ENCODE assay signal across 4 cellular contexts in the genomic region with DNA sequence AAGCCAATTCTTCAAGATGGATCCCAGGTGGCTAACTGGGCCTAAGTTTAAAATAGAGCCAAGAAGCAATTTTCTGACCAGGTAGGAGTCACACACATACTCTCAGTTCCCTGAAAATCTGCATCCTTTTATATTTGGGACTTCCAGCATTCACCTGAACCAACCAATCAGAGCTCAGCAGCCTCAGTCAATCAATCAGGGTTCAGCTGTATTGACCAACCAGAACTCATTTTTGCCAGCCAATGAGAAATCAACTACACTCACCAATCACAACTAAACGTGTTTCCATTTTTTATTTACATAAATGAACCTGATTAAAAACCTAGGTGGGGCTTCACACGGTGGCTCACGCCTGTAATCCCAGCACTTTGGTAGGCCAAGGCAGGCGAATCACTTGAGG.
TF ChIP-seq lines count a peak whose summit lies in the region.

No MANE protein-coding gene starts in this region.

TF ChIP-seq in SK-N-SH, 30 proteins besides CTCF, POLR2A, EP300 and RAD21:
- TF ChIP-seq, protein P1, sequence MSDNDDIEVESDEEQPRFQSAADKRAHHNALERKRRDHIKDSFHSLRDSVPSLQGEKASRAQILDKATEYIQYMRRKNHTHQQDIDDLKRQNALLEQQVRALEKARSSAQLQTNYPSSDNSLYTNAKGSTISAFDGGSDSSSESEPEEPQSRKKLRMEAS (IDR thresholded peaks at IDR 0.05; ENCODE audit: low read depth) = no peak
- TF ChIP-seq, protein P2, sequence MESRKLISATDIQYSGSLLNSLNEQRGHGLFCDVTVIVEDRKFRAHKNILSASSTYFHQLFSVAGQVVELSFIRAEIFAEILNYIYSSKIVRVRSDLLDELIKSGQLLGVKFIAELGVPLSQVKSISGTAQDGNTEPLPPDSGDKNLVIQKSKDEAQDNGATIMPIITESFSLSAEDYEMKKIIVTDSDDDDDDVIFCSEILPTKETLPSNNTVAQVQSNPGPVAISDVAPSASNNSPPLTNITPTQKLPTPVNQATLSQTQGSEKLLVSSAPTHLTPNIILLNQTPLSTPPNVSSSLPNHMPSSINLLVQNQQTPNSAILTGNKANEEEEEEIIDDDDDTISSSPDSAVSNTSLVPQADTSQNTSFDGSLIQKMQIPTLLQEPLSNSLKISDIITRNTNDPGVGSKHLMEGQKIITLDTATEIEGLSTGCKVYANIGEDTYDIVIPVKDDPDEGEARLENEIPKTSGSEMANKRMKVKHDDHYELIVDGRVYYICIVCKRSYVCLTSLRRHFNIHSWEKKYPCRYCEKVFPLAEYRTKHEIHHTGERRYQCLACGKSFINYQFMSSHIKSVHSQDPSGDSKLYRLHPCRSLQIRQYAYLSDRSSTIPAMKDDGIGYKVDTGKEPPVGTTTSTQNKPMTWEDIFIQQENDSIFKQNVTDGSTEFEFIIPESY (IDR thresholded peaks at IDR 0.05; ENCODE audit: borderline replicate concordance, low read depth) = no peak
- no peak for TF ChIP-seq RFX5 (IDR thresholded peaks at IDR 0.05; ENCODE audit: low read length)
- TF ChIP-seq, protein P3, sequence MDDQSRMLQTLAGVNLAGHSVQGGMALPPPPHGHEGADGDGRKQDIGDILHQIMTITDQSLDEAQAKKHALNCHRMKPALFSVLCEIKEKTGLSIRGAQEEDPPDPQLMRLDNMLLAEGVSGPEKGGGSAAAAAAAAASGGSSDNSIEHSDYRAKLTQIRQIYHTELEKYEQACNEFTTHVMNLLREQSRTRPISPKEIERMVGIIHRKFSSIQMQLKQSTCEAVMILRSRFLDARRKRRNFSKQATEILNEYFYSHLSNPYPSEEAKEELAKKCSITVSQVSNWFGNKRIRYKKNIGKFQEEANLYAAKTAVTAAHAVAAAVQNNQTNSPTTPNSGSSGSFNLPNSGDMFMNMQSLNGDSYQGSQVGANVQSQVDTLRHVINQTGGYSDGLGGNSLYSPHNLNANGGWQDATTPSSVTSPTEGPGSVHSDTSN (IDR thresholded peaks at IDR 0.05) = peak; percentile 49
- TF ChIP-seq TEAD4 (IDR thresholded peaks at IDR 0.05; ENCODE audit: borderline replicate concordance, insufficient read depth) = no peak
- no peak for TF ChIP-seq POLR2AphosphoS5 (IDR thresholded peaks at IDR 0.05; ENCODE audit: low read depth, low read length)
- no peak for TF ChIP-seq YY1 (IDR thresholded peaks at IDR 0.05; ENCODE audit: low read depth)

TF ChIP-seq in SK-N-SH treated with all-trans-retinoic acid at 6 μM for 48 hours, 23 proteins besides CTCF, POLR2A, EP300 and RAD21 (continues in another document):
- TF ChIP-seq ZC3H10 (CRISPR knock-in tag; IDR thresholded peaks at IDR 0.05) = no peak
- no peak for TF ChIP-seq GLIS3 (CRISPR knock-in tag; IDR thresholded peaks at IDR 0.05)
- TF ChIP-seq ZNF565 (CRISPR knock-in tag; conservative IDR thresholded peaks at IDR 0.05; ENCODE audit: low read depth) = no peak
- TF ChIP-seq, protein P4, sequence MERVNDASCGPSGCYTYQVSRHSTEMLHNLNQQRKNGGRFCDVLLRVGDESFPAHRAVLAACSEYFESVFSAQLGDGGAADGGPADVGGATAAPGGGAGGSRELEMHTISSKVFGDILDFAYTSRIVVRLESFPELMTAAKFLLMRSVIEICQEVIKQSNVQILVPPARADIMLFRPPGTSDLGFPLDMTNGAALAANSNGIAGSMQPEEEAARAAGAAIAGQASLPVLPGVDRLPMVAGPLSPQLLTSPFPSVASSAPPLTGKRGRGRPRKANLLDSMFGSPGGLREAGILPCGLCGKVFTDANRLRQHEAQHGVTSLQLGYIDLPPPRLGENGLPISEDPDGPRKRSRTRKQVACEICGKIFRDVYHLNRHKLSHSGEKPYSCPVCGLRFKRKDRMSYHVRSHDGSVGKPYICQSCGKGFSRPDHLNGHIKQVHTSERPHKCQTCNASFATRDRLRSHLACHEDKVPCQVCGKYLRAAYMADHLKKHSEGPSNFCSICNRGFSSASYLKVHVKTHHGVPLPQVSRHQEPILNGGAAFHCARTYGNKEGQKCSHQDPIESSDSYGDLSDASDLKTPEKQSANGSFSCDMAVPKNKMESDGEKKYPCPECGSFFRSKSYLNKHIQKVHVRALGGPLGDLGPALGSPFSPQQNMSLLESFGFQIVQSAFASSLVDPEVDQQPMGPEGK (CRISPR knock-in tag; IDR thresholded peaks at IDR 0.05; ENCODE audit: borderline replicate concordance) = no peak
- TF ChIP-seq PPARA (CRISPR knock-in tag; IDR thresholded peaks at IDR 0.05; ENCODE audit: borderline replicate concordance) = no peak
- TF ChIP-seq, protein P5, sequence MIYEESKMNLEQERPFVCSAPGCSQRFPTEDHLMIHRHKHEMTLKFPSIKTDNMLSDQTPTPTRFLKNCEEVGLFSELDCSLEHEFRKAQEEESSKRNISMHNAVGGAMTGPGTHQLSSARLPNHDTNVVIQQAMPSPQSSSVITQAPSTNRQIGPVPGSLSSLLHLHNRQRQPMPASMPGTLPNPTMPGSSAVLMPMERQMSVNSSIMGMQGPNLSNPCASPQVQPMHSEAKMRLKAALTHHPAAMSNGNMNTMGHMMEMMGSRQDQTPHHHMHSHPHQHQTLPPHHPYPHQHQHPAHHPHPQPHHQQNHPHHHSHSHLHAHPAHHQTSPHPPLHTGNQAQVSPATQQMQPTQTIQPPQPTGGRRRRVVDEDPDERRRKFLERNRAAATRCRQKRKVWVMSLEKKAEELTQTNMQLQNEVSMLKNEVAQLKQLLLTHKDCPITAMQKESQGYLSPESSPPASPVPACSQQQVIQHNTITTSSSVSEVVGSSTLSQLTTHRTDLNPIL (CRISPR knock-in tag; IDR thresholded peaks at IDR 0.05; ENCODE audit: low read depth) = no peak
- TF ChIP-seq TOX (CRISPR knock-in tag; IDR thresholded peaks at IDR 0.05; ENCODE audit: borderline replicate concordance) = no peak
- TF ChIP-seq BACH2 (CRISPR knock-in tag; IDR thresholded peaks at IDR 0.05; ENCODE audit: borderline replicate concordance) = no peak
- no peak for TF ChIP-seq CSDC2 (CRISPR knock-in tag; IDR thresholded peaks at IDR 0.05)
- TF ChIP-seq, protein P6, sequence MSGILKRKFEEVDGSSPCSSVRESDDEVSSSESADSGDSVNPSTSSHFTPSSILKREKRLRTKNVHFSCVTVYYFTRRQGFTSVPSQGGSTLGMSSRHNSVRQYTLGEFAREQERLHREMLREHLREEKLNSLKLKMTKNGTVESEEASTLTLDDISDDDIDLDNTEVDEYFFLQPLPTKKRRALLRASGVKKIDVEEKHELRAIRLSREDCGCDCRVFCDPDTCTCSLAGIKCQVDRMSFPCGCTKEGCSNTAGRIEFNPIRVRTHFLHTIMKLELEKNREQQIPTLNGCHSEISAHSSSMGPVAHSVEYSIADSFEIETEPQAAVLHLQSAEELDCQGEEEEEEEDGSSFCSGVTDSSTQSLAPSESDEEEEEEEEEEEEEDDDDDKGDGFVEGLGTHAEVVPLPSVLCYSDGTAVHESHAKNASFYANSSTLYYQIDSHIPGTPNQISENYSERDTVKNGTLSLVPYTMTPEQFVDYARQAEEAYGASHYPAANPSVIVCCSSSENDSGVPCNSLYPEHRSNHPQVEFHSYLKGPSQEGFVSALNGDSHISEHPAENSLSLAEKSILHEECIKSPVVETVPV (CRISPR knock-in tag; IDR thresholded peaks at IDR 0.05) = no peak
- no peak for TF ChIP-seq OSR1 (CRISPR knock-in tag; IDR thresholded peaks at IDR 0.05)

TF ChIP-seq in K562, 482 proteins besides CTCF, POLR2A, EP300 and RAD21 (continues in another document):
- TF ChIP-seq CREM (IDR thresholded peaks at IDR 0.05; ENCODE audit: low read depth) (no peak), ZNF347 (CRISPR knock-in tag; IDR thresholded peaks at IDR 0.05; ENCODE audit: low read depth) (no peak), RBM25 (IDR thresholded peaks at IDR 0.05; ENCODE audit: low read depth, low read length, severe bottlenecking) (no peak), BHLHE40 (IDR thresholded peaks at IDR 0.05; ENCODE audit: low read length) (no peak), FOXK2 (conservative IDR thresholded peaks at IDR 0.05 in 1 of 2, IDR thresholded peaks at IDR 0.05 in 1 of 2; ENCODE audit: low read depth in 2 of 2) (no peak), POLR2H (tag; IDR thresholded peaks at IDR 0.05; ENCODE audit: low read depth) (no peak)
- TF ChIP-seq, protein P7, sequence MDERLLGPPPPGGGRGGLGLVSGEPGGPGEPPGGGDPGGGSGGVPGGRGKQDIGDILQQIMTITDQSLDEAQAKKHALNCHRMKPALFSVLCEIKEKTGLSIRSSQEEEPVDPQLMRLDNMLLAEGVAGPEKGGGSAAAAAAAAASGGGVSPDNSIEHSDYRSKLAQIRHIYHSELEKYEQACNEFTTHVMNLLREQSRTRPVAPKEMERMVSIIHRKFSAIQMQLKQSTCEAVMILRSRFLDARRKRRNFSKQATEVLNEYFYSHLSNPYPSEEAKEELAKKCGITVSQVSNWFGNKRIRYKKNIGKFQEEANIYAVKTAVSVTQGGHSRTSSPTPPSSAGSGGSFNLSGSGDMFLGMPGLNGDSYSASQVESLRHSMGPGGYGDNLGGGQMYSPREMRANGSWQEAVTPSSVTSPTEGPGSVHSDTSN (CRISPR knock-in tag; IDR thresholded peaks at IDR 0.05; ENCODE audit: low read depth) = no peak
- TF ChIP-seq, protein P7 (tag; conservative IDR thresholded peaks at IDR 0.05; ENCODE audit: low read depth) = peak; percentile 33
- TF ChIP-seq, protein P8, sequence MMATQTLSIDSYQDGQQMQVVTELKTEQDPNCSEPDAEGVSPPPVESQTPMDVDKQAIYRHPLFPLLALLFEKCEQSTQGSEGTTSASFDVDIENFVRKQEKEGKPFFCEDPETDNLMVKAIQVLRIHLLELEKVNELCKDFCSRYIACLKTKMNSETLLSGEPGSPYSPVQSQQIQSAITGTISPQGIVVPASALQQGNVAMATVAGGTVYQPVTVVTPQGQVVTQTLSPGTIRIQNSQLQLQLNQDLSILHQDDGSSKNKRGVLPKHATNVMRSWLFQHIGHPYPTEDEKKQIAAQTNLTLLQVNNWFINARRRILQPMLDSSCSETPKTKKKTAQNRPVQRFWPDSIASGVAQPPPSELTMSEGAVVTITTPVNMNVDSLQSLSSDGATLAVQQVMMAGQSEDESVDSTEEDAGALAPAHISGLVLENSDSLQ (IDR thresholded peaks at IDR 0.05) = peak; percentile 90

TF ChIP-seq in HepG2, 621 proteins besides CTCF, POLR2A, EP300 and RAD21 (continues in another document):
- no peak for TF ChIP-seq TP53 (CRISPR knock-in tag; conservative IDR thresholded peaks at IDR 0.05)
- TF ChIP-seq, protein P9, sequence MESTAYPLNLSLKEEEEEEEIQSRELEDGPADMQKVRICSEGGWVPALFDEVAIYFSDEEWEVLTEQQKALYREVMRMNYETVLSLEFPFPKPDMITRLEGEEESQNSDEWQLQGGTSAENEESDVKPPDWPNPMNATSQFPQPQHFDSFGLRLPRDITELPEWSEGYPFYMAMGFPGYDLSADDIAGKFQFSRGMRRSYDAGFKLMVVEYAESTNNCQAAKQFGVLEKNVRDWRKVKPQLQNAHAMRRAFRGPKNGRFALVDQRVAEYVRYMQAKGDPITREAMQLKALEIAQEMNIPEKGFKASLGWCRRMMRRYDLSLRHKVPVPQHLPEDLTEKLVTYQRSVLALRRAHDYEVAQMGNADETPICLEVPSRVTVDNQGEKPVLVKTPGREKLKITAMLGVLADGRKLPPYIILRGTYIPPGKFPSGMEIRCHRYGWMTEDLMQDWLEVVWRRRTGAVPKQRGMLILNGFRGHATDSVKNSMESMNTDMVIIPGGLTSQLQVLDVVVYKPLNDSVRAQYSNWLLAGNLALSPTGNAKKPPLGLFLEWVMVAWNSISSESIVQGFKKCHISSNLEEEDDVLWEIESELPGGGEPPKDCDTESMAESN (CRISPR knock-in tag; conservative IDR thresholded peaks at IDR 0.05) = no peak
- TF ChIP-seq, protein P10, sequence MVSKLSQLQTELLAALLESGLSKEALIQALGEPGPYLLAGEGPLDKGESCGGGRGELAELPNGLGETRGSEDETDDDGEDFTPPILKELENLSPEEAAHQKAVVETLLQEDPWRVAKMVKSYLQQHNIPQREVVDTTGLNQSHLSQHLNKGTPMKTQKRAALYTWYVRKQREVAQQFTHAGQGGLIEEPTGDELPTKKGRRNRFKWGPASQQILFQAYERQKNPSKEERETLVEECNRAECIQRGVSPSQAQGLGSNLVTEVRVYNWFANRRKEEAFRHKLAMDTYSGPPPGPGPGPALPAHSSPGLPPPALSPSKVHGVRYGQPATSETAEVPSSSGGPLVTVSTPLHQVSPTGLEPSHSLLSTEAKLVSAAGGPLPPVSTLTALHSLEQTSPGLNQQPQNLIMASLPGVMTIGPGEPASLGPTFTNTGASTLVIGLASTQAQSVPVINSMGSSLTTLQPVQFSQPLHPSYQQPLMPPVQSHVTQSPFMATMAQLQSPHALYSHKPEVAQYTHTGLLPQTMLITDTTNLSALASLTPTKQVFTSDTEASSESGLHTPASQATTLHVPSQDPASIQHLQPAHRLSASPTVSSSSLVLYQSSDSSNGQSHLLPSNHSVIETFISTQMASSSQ (IDR thresholded peaks at IDR 0.05; ENCODE audit: low read depth) = no peak
- TF ChIP-seq, protein P10 (CRISPR knock-in tag; IDR thresholded peaks at IDR 0.05; ENCODE audit: borderline replicate concordance) = no peak
- TF ChIP-seq, protein P11, sequence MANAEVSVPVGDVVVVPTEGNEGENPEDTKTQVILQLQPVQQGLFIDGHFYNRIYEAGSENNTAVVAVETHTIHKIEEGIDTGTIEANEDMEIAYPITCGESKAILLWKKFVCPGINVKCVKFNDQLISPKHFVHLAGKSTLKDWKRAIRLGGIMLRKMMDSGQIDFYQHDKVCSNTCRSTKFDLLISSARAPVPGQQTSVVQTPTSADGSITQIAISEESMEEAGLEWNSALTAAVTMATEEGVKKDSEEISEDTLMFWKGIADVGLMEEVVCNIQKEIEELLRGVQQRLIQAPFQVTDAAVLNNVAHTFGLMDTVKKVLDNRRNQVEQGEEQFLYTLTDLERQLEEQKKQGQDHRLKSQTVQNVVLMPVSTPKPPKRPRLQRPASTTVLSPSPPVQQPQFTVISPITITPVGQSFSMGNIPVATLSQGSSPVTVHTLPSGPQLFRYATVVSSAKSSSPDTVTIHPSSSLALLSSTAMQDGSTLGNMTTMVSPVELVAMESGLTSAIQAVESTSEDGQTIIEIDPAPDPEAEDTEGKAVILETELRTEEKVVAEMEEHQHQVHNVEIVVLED (CRISPR knock-in tag; IDR thresholded peaks at IDR 0.05; ENCODE audit: borderline replicate concordance) = no peak
- TF ChIP-seq, protein P12, sequence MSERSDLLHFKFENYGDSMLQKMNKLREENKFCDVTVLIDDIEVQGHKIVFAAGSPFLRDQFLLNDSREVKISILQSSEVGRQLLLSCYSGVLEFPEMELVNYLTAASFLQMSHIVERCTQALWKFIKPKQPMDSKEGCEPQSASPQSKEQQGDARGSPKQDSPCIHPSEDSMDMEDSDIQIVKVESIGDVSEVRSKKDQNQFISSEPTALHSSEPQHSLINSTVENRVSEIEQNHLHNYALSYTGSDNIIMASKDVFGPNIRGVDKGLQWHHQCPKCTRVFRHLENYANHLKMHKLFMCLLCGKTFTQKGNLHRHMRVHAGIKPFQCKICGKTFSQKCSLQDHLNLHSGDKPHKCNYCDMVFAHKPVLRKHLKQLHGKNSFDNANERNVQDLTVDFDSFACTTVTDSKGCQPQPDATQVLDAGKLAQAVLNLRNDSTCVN (CRISPR knock-in tag; IDR thresholded peaks at IDR 0.05; ENCODE audit: borderline replicate concordance) = no peak
